8 cellular contexts compared by ENCODE assay signal in the genomic region with DNA sequence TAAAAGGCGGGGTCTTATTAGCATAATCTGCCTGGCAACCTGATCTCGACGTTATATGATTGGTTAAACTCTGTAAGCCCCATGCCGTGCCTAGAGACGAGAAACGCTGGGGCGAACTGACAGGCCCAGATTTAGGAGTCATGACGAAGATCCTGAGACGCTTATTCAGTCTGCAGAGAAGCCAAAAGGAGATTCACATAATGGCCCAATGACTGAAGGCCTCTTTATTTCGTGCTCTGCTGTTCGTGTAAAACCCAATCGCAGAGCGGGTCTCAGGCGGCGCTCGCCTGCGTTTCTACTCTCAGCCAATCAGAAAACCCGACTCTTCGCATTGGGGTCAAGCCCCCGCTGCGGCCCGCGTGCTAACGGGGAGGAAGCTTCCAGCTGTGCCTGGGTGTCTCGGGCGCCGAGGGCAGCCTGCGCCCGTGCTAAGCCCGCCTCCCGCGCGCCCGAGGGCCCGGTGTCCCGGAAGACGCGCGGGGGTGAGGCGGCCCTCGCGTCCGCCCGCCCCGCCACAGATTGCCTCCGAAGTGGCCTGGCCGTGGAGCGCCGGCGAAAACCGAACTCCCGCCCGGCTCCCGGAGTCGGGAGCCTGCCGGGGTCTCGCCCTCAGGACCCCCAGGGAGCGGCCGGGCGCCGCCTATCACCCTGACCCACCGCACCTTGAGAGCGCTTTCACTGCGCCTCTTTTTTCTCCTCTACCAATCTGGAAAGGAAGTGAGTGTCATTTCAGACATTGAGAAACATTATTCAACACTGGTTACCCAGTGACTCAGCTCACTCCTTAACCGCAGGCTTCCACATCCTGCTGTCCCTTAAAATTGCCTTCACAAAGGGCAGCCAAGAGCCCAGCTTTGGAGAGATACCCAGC. TPM values are rescaled to one million over a fixed set of nuclear protein-coding genes. Genes with fewer than 3 reads are reported as not detected.
DNase-seq lines count a peak whose midpoint lies in the region; ATAC-seq and TF ChIP-seq lines count a peak whose summit lies in the region.

No MANE protein-coding gene starts in this region.

- H3K27me3 ChIP-seq in lung (ENCODE audit: control insufficient read depth, insufficient read depth) = no peaks in the 10 kb centered on the region

- ATAC-seq in lung (ENCODE audit: insufficient read depth, low FRiP score) = peak; percentile 85

- H3K9me3 ChIP-seq in lung (ENCODE audit: control insufficient read depth in 2 of 2, insufficient read depth in 1 of 2, low read length in 1 of 2) = no peaks in the 10 kb centered on the region

- peak overlapping the region; percentile 99 to 100 for H3K27ac ChIP-seq in lung (ENCODE audit: low read depth in 1 of 2, low read length in 1 of 2)

- peaks cover 5 to 9% of the 10 kb centered on the region in 2 donors for H3K4me1 ChIP-seq in lung (ENCODE audit: control insufficient read depth in 2 of 2, insufficient read depth in 2 of 2, low read length in 2 of 2)

- TF ChIP-seq CTCF in GM20000 (IDR thresholded peaks at IDR 0.05; ENCODE audit: extremely low read depth, missing control alignments) = no peak
- TF ChIP-seq CTCF in lung (IDR thresholded peaks at IDR 0.05; ENCODE audit: control extremely low read depth, extremely low read depth) = no peak

- no peaks in the 10 kb centered on the region for H3K36me3 ChIP-seq in lung (ENCODE audit: control insufficient read depth in 2 of 2, insufficient read depth in 2 of 2, low read length in 2 of 2)

- WGBS in lung, 2 donors = 0% methylated on average over 65 of the region's 65 CpGs

- DNase-seq in COLO668 (lab: John Stamatoyannopoulos, UW; ENCODE audit: unreplicated experiment) (peak; percentile 96), GM20000 (ENCODE audit: low spot score) (peak; percentile 98), HS-5 (ENCODE audit: low read depth) (peak; percentile 88), NK-92 (lab: John Stamatoyannopoulos, UW; ENCODE audit: unreplicated experiment) (peak; percentile 25), lung (ENCODE audit: low spot score) (peak; percentile 94)
- peak; percentile 85 for DNase-seq in activated CD8-positive, alpha-beta memory T cell treated with anti-CD3 and anti-CD28 coated beads for 24 hours
- DNase-seq in effector CD8-positive, alpha-beta T cell (lab: John Stamatoyannopoulos, UW) = peak; percentile 87
- peak; percentile 78 to 88 (median 81) for DNase-seq in stimulated activated CD4-positive, alpha-beta T cell treated with anti-CD3 and anti-CD28 coated beads, TNF-alpha, amount 100 ng/mL, for 24 hours (ENCODE audit: low read depth in 3 of 3)

- H3K4me3 ChIP-seq in lung = peak overlapping the region; percentile 61

RNA-seq across cellular contexts. Expression of a gene that starts 0.4 kb away (rescaled TPM):
- total RNA-seq in lung = 10 to 100 TPM in 1 of 2 donors, 1 to 10 TPM in 1; 8.7 to 19.0 TPM
- polyA plus RNA-seq in lung = 1 to 10 TPM; 2.3 to 2.7 TPM

Comparison
In these comparisons a context has a peak if more than half of its experiments do, and no peak if none do; other contexts are left out.
1. Peak in every context shown above with its lines: DNase-seq, ATAC-seq, H3K4me3 ChIP-seq and H3K27ac ChIP-seq.
2. DNase-seq: peak in every context shown above with its lines; median percentile 98 in GM20000; 96 in COLO668; 94 in lung; 88 in HS-5; 87 in effector CD8-positive, alpha-beta T cell; 85 in activated CD8-positive, alpha-beta memory T cell treated with anti-CD3 and anti-CD28 coated beads for 24 hours; 81 in stimulated activated CD4-positive, alpha-beta T cell treated with anti-CD3 and anti-CD28 coated beads, TNF-alpha, amount 100 ng/mL, for 24 hours; 25 in NK-92.